Comparison of ENCODE assay signal across 1 cellular context in genomic region chr7:143909863-143910262, GRCh38.
TF ChIP-seq lines count a peak whose summit lies in the region.

No MANE protein-coding gene starts in this region.

TF ChIP-seq in HepG2, 621 proteins besides CTCF, POLR2A, EP300 and RAD21:
- no peak for TF ChIP-seq KDM5B (CRISPR knock-in tag; IDR thresholded peaks at IDR 0.05; ENCODE audit: borderline replicate concordance)
- no peak for TF ChIP-seq ZNF124 (CRISPR knock-in tag; IDR thresholded peaks at IDR 0.05)
- TF ChIP-seq ZFP37 (CRISPR knock-in tag; IDR thresholded peaks at IDR 0.05; ENCODE audit: borderline replicate concordance): no peak
- no peak for TF ChIP-seq REPIN1 (CRISPR knock-in tag; IDR thresholded peaks at IDR 0.05; ENCODE audit: borderline replicate concordance, low read depth)
- no peak for TF ChIP-seq ZNF281 (CRISPR knock-in tag; IDR thresholded peaks at IDR 0.05; ENCODE audit: borderline replicate concordance)
- TF ChIP-seq MAFK (conservative IDR thresholded peaks at IDR 0.05 in 1 of 2, IDR thresholded peaks at IDR 0.05 in 1 of 2; ENCODE audit: low read length in 2 of 2): peak; percentile 18 to 24; a peak in 2 of 4 replicates
TF ChIP-seq in HepG2: peak in this region for 1.
